Comparison of ENCODE assay signal across 29 cellular contexts in the genomic region with DNA sequence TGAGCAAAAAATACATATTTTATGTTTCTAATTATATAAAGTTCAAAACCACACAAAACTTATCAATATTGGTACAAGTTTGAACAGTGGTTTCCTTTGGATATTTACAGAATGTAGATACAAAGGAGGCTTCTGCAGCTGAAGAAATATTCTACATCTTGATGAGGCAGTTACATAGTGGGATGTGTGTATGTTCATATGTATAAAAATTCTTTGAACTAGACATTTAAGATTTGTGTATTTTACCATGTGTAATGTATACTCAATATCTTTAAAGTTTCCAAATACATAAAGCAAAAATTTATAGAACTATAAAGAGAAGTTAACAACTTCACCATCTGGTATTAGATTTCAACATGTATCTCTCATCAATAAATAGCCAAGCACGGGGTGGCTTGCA.
"Had no signal": no experiment of that assay in that cellular context is flagged by ENCODE, and none has a peak within 500 bp of the region (broad histone marks: within the 10 kb centered on the region; RNA-seq: fewer than 3 reads in every experiment).

No MANE protein-coding gene starts in this region.

- H3K27ac Mint-ChIP-seq: stimulated activated effector memory CD8-positive, alpha-beta T cell treated with anti-CD3 and anti-CD28 coated beads, Interleukin-12 subunit alpha, Interleukin-12 subunit beta, amount 100 ng/mL, for 72 hours; stimulated activated memory B cell treated with anti-CD40 and anti-IgM and Interleukin-4, amounts not matched to agents 10 μg/mL and 1 μg/mL and 100 μg/mL, for 72 hours; stimulated activated naive B cell treated with anti-CD40 and anti-IgM and Interleukin-4, amounts not matched to agents 10 μg/mL and 1 μg/mL and 100 μg/mL, for 72 hours; stimulated activated naive CD8-positive, alpha-beta T cell treated with anti-CD3 and anti-CD28 coated beads, Interleukin-15, amount 100 ng/mL, for 72 hours; stimulated activated naive CD8-positive, alpha-beta T cell treated with anti-CD3 and anti-CD28 coated beads, Interleukin-15, Interleukin-2, amounts not matched to agents 100 ng/mL and 50 ng/mL, for 24 hours; type B pancreatic cell had no signal

- H3K9me3 Mint-ChIP-seq: stimulated activated effector memory CD8-positive, alpha-beta T cell treated with anti-CD3 and anti-CD28 coated beads, Interleukin-12 subunit alpha, Interleukin-12 subunit beta, amount 100 ng/mL, for 72 hours; type B pancreatic cell had no signal

- H3K9me3 ChIP-seq: stomach, suprapubic skin, testis, thoracic aorta, thyroid gland, transverse colon, upper lobe of left lung, upper lobe of right lung, uterus, vagina had no signal

- DNase-seq: stimulated activated CD4-positive, alpha-beta T cell treated with anti-CD3 and anti-CD28 coated beads, Interleukin-2, amount 100 ng/mL, for 48 hours; stimulated activated CD4-positive, alpha-beta T cell treated with anti-CD3 and anti-CD28 coated beads, Interleukin-4, amount 100 ng/mL, for 1 hour; stimulated activated CD4-positive, alpha-beta T cell treated with anti-CD3 and anti-CD28 coated beads, Interleukin-4, amount 100 ng/mL, for 24 hours; stimulated activated CD4-positive, alpha-beta T cell treated with anti-CD3 and anti-CD28 coated beads, Interleukin-4, amount 100 ng/mL, for 4 hours; stimulated activated CD8-positive, alpha-beta memory T cell treated with anti-CD3 and anti-CD28 coated beads, Interleukin-4, amount 100 ng/mL, for 48 hours; stimulated activated naive B cell treated with anti-CD40 and anti-IgM and Interleukin-4, amounts not matched to agents 10 μg/mL and 1 μg/mL and 100 μg/mL, for 72 hours; stimulated activated naive CD4-positive, alpha-beta T cell; stimulated activated naive CD4-positive, alpha-beta T cell treated with Interleukin-2 at 50 U/mL for 16 hours; stimulated activated naive CD8-positive, alpha-beta T cell treated with anti-CD3 and anti-CD28 coated beads, Interleukin-15, amount 100 ng/mL, for 72 hours; stimulated activated naive CD8-positive, alpha-beta T cell treated with anti-CD3 and anti-CD28 coated beads, Interleukin-15, Interleukin-2, amounts not matched to agents 100 U/mL and 50 U/mL, for 24 hours; stomach; substantia nigra; testis; thyroid gland; tibial artery; transverse colon; trophoblast cell; upper lobe of left lung; upper lobe of right lung; uterus had no signal

- H3K36me3 Mint-ChIP-seq: stimulated activated effector memory CD8-positive, alpha-beta T cell treated with anti-CD3 and anti-CD28 coated beads, Interleukin-12 subunit alpha, Interleukin-12 subunit beta, amount 100 ng/mL, for 72 hours; type B pancreatic cell had no signal

- FAIRE-seq: urothelium cell line had no signal

- H3K27ac ChIP-seq: stomach, suprapubic skin, testis, thoracic aorta, thyroid gland, tibial artery, tibial nerve, transverse colon, upper lobe of left lung, upper lobe of right lung, uterus, vagina had no signal

- H3K36me3 ChIP-seq: stomach, suprapubic skin, thoracic aorta, thyroid gland, tibial artery, tibial nerve, transverse colon, upper lobe of left lung, upper lobe of right lung, uterus, vagina had no signal

- H3K27me3 Mint-ChIP-seq: stimulated activated memory B cell treated with anti-CD40 and anti-IgM and Interleukin-4, amounts not matched to agents 10 μg/mL and 1 μg/mL and 100 μg/mL, for 72 hours; stimulated activated naive B cell treated with anti-CD40 and anti-IgM and Interleukin-4, amounts not matched to agents 10 μg/mL and 1 μg/mL and 100 μg/mL, for 72 hours; type B pancreatic cell had no signal

- H3K4me1 ChIP-seq: stomach, suprapubic skin, testis, thyroid gland, tibial artery, tibial nerve, transverse colon, upper lobe of left lung, upper lobe of right lung, uterus, vagina had no signal

- H3K4me3 ChIP-seq: stomach, suprapubic skin, testis, thoracic aorta, thyroid gland, tibial artery, tibial nerve, transverse colon, upper lobe of left lung, upper lobe of right lung, uterus, vagina had no signal

- ATAC-seq: stimulated activated effector memory CD8-positive, alpha-beta T cell treated with anti-CD3 and anti-CD28 coated beads, Interleukin-12 subunit alpha, Interleukin-12 subunit beta, amount 100 ng/mL, for 72 hours; stimulated activated memory B cell treated with anti-CD40 and anti-IgM and Interleukin-4, amounts not matched to agents 10 μg/mL and 1 μg/mL and 100 μg/mL, for 72 hours; stimulated activated naive B cell treated with anti-CD40 and anti-IgM and Interleukin-4, amounts not matched to agents 10 μg/mL and 1 μg/mL and 100 μg/mL, for 72 hours; stimulated activated naive CD8-positive, alpha-beta T cell treated with anti-CD3 and anti-CD28 coated beads, Interleukin-15, amount 100 ng/mL, for 72 hours; stimulated activated naive CD8-positive, alpha-beta T cell treated with anti-CD3 and anti-CD28 coated beads, Interleukin-15, Interleukin-2, amounts not matched to agents 100 U/mL and 50 U/mL, for 24 hours; upper lobe of right lung had no signal

- H3K4me3 Mint-ChIP-seq: stimulated activated effector memory CD8-positive, alpha-beta T cell treated with anti-CD3 and anti-CD28 coated beads, Interleukin-12 subunit alpha, Interleukin-12 subunit beta, amount 100 ng/mL, for 72 hours; stimulated activated memory B cell treated with anti-CD40 and anti-IgM and Interleukin-4, amounts not matched to agents 10 μg/mL and 1 μg/mL and 100 μg/mL, for 72 hours; stimulated activated naive B cell treated with anti-CD40 and anti-IgM and Interleukin-4, amounts not matched to agents 10 μg/mL and 1 μg/mL and 100 μg/mL, for 72 hours; stimulated activated naive CD8-positive, alpha-beta T cell treated with anti-CD3 and anti-CD28 coated beads, Interleukin-15, amount 100 ng/mL, for 72 hours; stimulated activated naive CD8-positive, alpha-beta T cell treated with anti-CD3 and anti-CD28 coated beads, Interleukin-15, Interleukin-2, amounts not matched to agents 100 ng/mL and 50 ng/mL, for 24 hours; type B pancreatic cell had no signal

- H3K27me3 ChIP-seq: stomach, suprapubic skin, testis, thyroid gland, tibial artery, tibial nerve, transverse colon, upper lobe of left lung, upper lobe of right lung, uterus, vagina had no signal
